Comparison of ENCODE assay signal across 8 cellular contexts in the genomic region with DNA sequence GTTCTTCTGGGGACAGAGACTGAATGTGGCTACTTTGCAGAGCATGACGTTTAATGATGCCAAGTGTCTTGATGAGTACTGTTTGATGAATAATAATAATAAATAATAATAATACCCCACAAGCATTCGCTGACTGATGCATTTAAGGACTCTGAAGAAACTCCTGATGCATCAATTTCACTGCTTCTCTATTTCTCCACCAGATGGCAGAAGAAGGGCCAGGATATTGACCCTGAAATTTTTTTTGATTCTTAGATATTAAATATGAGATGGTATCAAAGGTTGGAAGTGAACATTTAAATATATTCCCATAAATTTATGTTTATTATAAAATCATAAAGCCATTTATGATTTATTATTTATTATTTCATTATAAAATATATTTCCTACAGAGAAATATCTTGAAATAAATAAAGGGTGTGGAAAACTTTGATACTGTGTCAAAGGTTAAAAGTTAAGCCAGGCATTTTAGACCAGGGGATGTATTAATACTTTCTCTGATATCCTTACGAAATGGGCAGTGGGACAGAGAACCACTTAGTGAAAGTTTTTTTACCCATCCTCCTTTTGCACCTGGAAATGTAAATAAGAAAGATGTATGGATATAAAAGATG.
DNase-seq lines count a peak whose midpoint lies in the region; ATAC-seq and TF ChIP-seq lines count a peak whose summit lies in the region.

No MANE protein-coding gene starts in this region.

- dilution Hi-C loops in IMR-90 (cut with HindIII; ENCODE audit: low sequenced_read_pairs, unreplicated experiment) = no loop called here

- H3K4me1 Mint-ChIP-seq in Caco-2 (ENCODE audit: low read depth, unreplicated experiment) = peaks cover 36% of the 10 kb centered on the region

- no peak overlapping the region for H2BK120ac ChIP-seq in IMR-90 (ENCODE audit: low read depth, low read length)

- TF ChIP-seq RAD21 in IMR-90 (IDR thresholded peaks at IDR 0.05; ENCODE audit: low read length) = peak; percentile 78

- no peak overlapping the region for H3K27ac Mint-ChIP-seq in Caco-2 (ENCODE audit: unreplicated experiment)

- no peak overlapping the region for H3K23ac ChIP-seq in IMR-90 (ENCODE audit: low read depth, low read length)

- peak overlapping the region; percentile 20; the same call in 1 of the 2 replicates for H3K4ac ChIP-seq in IMR-90 (ENCODE audit: low read depth, low read length)

- H3K27me3 Mint-ChIP-seq in Caco-2 (ENCODE audit: insufficient read depth, unreplicated experiment) = no peaks in the 10 kb centered on the region

- no peak overlapping the region for H3K4me3 ChIP-seq in Caco-2 (ENCODE audit: low read depth, low read length)
- no peak overlapping the region for H3K4me3 ChIP-seq in IMR-90 (ENCODE audit: insufficient read depth, low read depth, low read length)
- H3K4me3 ChIP-seq in WI38 (ENCODE audit: low read depth, low read length) = no peak overlapping the region

- no peak overlapping the region for H3K14ac ChIP-seq in IMR-90 (replicated peaks; ENCODE audit: low read depth, low read length)

- BruUV-seq in Caco-2 (replicated peaks; lab: Mats Ljungman, UMichigan) (no TSS peak), IMR-90 (replicated peaks; lab: Mats Ljungman, UMichigan) (no TSS peak)

- POLR2A ChIA-PET in Caco-2 (lab: Charles Lee) (no interaction called here), IMR-90 (lab: Charles Lee; ENCODE audit: unreplicated experiment) (no interaction called here)

- H4K20me1 ChIP-seq in IMR-90 (ENCODE audit: insufficient read depth, low read length) = no peaks in the 10 kb centered on the region

- H3K9ac ChIP-seq in IMR-90 (ENCODE audit: low read depth, low read length) = no peak overlapping the region

- H3K9me3 Mint-ChIP-seq in Caco-2 (ENCODE audit: unreplicated experiment) = no peaks in the 10 kb centered on the region

- H2BK20ac ChIP-seq in IMR-90 (ENCODE audit: low read depth, low read length) = no peak overlapping the region

- H3K56ac ChIP-seq in IMR-90 (ENCODE audit: extremely low read depth, insufficient read depth, low read length) = no peak overlapping the region

- H3K79me1 ChIP-seq in IMR-90 (ENCODE audit: low read depth in 1 of 2, low read length in 2 of 2) = no peaks in the 10 kb centered on the region

- no peak overlapping the region for H2AFZ ChIP-seq in IMR-90 (replicated peaks; ENCODE audit: low read length, poor library complexity)

- H3K4me2 ChIP-seq in IMR-90 (ENCODE audit: low read depth, low read length) = no peak overlapping the region

- no peak overlapping the region for H4K5ac ChIP-seq in IMR-90 (ENCODE audit: low read depth, low read length)

- ATAC-seq in IMR-90 (ENCODE audit: low read depth) = no peak; the same call in 1 of the 2 replicates
- ATAC-seq in HG03095 (IDR thresholded peaks at IDR 0.05; ENCODE audit: unreplicated experiment) = no peak
- ATAC-seq in GM19328 (IDR thresholded peaks at IDR 0.05; ENCODE audit: unreplicated experiment) = no peak
- ATAC-seq in GM18870 (IDR thresholded peaks at IDR 0.05; ENCODE audit: unreplicated experiment) = no peak
- no peak for ATAC-seq in HG03045 (IDR thresholded peaks at IDR 0.05; ENCODE audit: unreplicated experiment)

- TF ChIP-seq CTCF in Caco-2 (IDR thresholded peaks at IDR 0.05; ENCODE audit: insufficient read depth in 1 of 2, low read depth in 1 of 2, low read length in 1 of 2, severe bottlenecking in 1 of 2, unreplicated experiment in 1 of 2) = peak; percentile 70 to 78
- peak; percentile 75 for TF ChIP-seq CTCF in IMR-90 (conservative IDR thresholded peaks at IDR 0.05; ENCODE audit: low read depth, low read length)
- peak; percentile 42 for TF ChIP-seq CTCF in WI38 (IDR thresholded peaks at IDR 0.05; ENCODE audit: low read depth, low read length)

- no peak overlapping the region for H2BK5ac ChIP-seq in IMR-90 (ENCODE audit: low read depth, low read length, poor library complexity, severe bottlenecking)

- DNase-seq in Caco-2 = peak in 1 of 2 experiments; percentile 43
- peak; percentile 52 for DNase-seq in IMR-90
- DNase-seq in iris pigment epithelial cell (ENCODE audit: low read depth) = peak; percentile 47

- no peaks in the 10 kb centered on the region for H3K36me3 Mint-ChIP-seq in Caco-2 (ENCODE audit: insufficient read depth, unreplicated experiment)

- no peak overlapping the region for H3K4me3 Mint-ChIP-seq in Caco-2 (ENCODE audit: unreplicated experiment)

- no peak overlapping the region for H3K18ac ChIP-seq in IMR-90 (ENCODE audit: low read depth, low read length)

- H3K4me1 ChIP-seq in Caco-2 (peaks cover 42% of the 10 kb centered on the region), IMR-90 (ENCODE audit: control insufficient read depth, insufficient read depth, low read length) (peaks cover 13% of the 10 kb centered on the region)

- no peaks in the 10 kb centered on the region for H3K36me3 ChIP-seq in Caco-2 (ENCODE audit: control insufficient read depth, insufficient read depth, low read length)
- H3K36me3 ChIP-seq in IMR-90 (ENCODE audit: control insufficient read depth, insufficient read depth, low read length) = no peaks in the 10 kb centered on the region

- H2BK15ac ChIP-seq in IMR-90 (ENCODE audit: low read depth, low read length) = no peak overlapping the region

- WGBS in IMR-90 (ENCODE audit: extremely low coverage in 2 of 2, insufficient read length in 1 of 2), 2 experiments = no CpG with 5 or more reads among the region's 3 CpGs

- no peak for TF ChIP-seq POLR2A in IMR-90 (IDR thresholded peaks at IDR 0.05; ENCODE audit: low read depth, low read length)

- no peak overlapping the region for H2AK5ac ChIP-seq in IMR-90 (ENCODE audit: low read depth, low read length)

- CTCF ChIA-PET in Caco-2 (lab: Charles Lee) = no interaction called here
- CTCF ChIA-PET in IMR-90 (lab: Yijun Ruan, JAX) = interaction anchor here (0.5 to 1.5 kb wide), 2 partner anchors 23 to 385 kb away, joined by 3 to 4 read pairs; no protein-coding TSS in a partner anchor

- H3K9me1 ChIP-seq in IMR-90 (ENCODE audit: insufficient read depth, low read length) = peaks cover 6% of the 10 kb centered on the region; the same call in 1 of the 2 replicates

- H3K9me3 ChIP-seq in Caco-2 (no peaks in the 10 kb centered on the region), IMR-90 (ENCODE audit: control insufficient read depth, insufficient read depth, low read length) (no peaks in the 10 kb centered on the region)

- in situ Hi-C loops in IMR-90 (cut with MboI; ENCODE audit: low sequenced_read_pairs) = loop anchor here (5.0 kb wide), 1 partner anchor 387 kb away; no protein-coding TSS in a partner anchor

- H3K27me3 ChIP-seq in Caco-2 (replicated peaks; ENCODE audit: control insufficient read depth, insufficient read depth, low read length) (no peaks in the 10 kb centered on the region), IMR-90 (ENCODE audit: control insufficient read depth, insufficient read depth, low read length) (peaks cover 5% of the 10 kb centered on the region)

- no peak overlapping the region for H3K27ac ChIP-seq in IMR-90 (ENCODE audit: insufficient read depth, low read length)

- no peak overlapping the region for H4K91ac ChIP-seq in IMR-90 (ENCODE audit: insufficient read depth, low read depth, low read length)

- H2AK9ac ChIP-seq in IMR-90 (replicated peaks; ENCODE audit: low read depth, low read length, poor library complexity) = no peak overlapping the region

- intact Hi-C loops in Caco-2 (cut with micrococcal nuclease; ENCODE audit: unreplicated experiment) (loop anchor here (1.0 to 5.0 kb wide), 3 partner anchors 232 to 386 kb away; no protein-coding TSS in a partner anchor), IMR-90 (cut with micrococcal nuclease) (loop anchor here (1.0 to 10.0 kb wide), 4 partner anchors 77 to 922 kb away; no protein-coding TSS in a partner anchor)

- no peak overlapping the region for H4K8ac ChIP-seq in IMR-90 (ENCODE audit: low read depth in 2 of 2, low read length in 2 of 2)

TF ChIP-seq in IMR-90, 13 proteins besides CTCF, POLR2A, EP300 and RAD21:
- TF ChIP-seq RCOR1 (IDR thresholded peaks at IDR 0.05; ENCODE audit: insufficient replicate concordance, low read length) (no peak), RFX5 (IDR thresholded peaks at IDR 0.05; ENCODE audit: low read depth, low read length) (no peak), CHD1 (IDR thresholded peaks at IDR 0.05; ENCODE audit: low read depth, low read length) (no peak), MAFK (IDR thresholded peaks at IDR 0.05; ENCODE audit: low read depth, low read length) (peak; percentile 86), SMC3 (IDR thresholded peaks at IDR 0.05; ENCODE audit: low read depth, low read length) (peak; percentile 95)
- TF ChIP-seq, protein P1, sequence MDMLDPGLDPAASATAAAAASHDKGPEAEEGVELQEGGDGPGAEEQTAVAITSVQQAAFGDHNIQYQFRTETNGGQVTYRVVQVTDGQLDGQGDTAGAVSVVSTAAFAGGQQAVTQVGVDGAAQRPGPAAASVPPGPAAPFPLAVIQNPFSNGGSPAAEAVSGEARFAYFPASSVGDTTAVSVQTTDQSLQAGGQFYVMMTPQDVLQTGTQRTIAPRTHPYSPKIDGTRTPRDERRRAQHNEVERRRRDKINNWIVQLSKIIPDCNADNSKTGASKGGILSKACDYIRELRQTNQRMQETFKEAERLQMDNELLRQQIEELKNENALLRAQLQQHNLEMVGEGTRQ (IDR thresholded peaks at IDR 0.05; ENCODE audit: low read depth, low read length) = no peak
